ENCODE assay signal across 29 cellular contexts in the genomic region with DNA sequence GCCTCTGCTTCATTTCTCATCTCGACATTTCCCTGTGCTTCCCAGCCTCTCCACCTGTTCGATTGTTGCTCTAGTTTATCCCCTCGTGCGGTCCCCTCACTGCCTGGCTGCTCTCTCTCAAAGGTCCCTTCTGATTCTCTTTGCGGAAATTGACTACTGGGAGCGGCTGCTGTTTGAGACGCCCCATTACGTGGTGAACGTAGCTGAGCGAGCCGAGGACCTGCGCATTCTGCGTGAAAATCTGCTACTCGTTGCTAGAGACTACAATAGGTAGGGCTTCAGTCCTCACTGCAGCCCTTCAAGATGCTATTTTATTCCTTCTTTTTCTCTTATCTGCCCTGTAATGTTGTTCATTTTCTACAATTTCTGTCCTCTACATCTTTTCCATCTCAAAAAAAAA. TPM values are rescaled to one million over a fixed set of nuclear protein-coding genes. Genes with fewer than 3 reads are reported as not detected.
"Had no signal": no experiment of that assay in that cellular context is flagged by ENCODE, and none has a peak within 500 bp of the region (broad histone marks: within the 10 kb centered on the region; RNA-seq: fewer than 3 reads in every experiment).

No MANE protein-coding gene starts in this region.

- H3K9me3 Mint-ChIP-seq: immature natural killer cell; mesothelial cell of epicardium; naive B cell; natural killer cell; stimulated activated naive B cell treated with anti-CD40 and anti-IgM and Interleukin-4, amounts not matched to agents 10 μg/mL and 1 μg/mL and 100 μg/mL, for 72 hours had no signal

- H3K4me1 ChIP-seq: heart left ventricle, left ventricle myocardium inferior, pancreas, psoas muscle, stomach, tibial artery, upper lobe of right lung had no signal

- H3K36me3 Mint-ChIP-seq: immature natural killer cell; mesothelial cell of epicardium; naive B cell; natural killer cell; stimulated activated naive B cell treated with anti-CD40 and anti-IgM and Interleukin-4, amounts not matched to agents 10 μg/mL and 1 μg/mL and 100 μg/mL, for 72 hours had no signal

- H3K4me1 Mint-ChIP-seq: immature natural killer cell; naive B cell; natural killer cell; stimulated activated naive B cell treated with anti-CD40 and anti-IgM and Interleukin-4, amounts not matched to agents 10 μg/mL and 1 μg/mL and 100 μg/mL, for 72 hours had no signal

- H3K9me3 ChIP-seq: heart left ventricle, left ventricle myocardium inferior, pancreas, psoas muscle, stomach, thoracic aorta, tibial artery, upper lobe of right lung had no signal

- H3K27me3 ChIP-seq: heart left ventricle, pancreas, upper lobe of right lung had no signal

- DNase-seq: heart left ventricle; hypothalamus; immature natural killer cell; islet precursor cell; left ventricle myocardium inferior; mesendoderm; naive B cell; natural killer cell; nephron progenitor cell; nucleus accumbens; pancreas; psoas muscle; stimulated activated CD4-positive, alpha-beta T cell treated with anti-CD3 and anti-CD28 coated beads, Interleukin-12 subunit alpha, Interleukin-12 subunit beta, amount 100 ng/mL, for 4 hours; stimulated activated CD4-positive, alpha-beta T cell treated with anti-CD3 and anti-CD28 coated beads, Interleukin-15, amount 100 ng/mL, for 24 hours; stimulated activated CD4-positive, alpha-beta T cell treated with anti-CD3 and anti-CD28 coated beads, Interleukin-2, amount 100 ng/mL, for 24 hours; stimulated activated CD4-positive, alpha-beta T cell treated with anti-CD3 and anti-CD28 coated beads, Interleukin-4, amount 100 ng/mL, for 1 hour; stimulated activated naive B cell treated with anti-CD40 and anti-IgM and Interleukin-4, amounts not matched to agents 10 μg/mL and 1 μg/mL and 100 μg/mL, for 72 hours; stimulated activated naive CD8-positive, alpha-beta T cell treated with anti-CD3 and anti-CD28 coated beads, Interleukin-15, Interleukin-2, amounts not matched to agents 100 U/mL and 50 U/mL, for 24 hours; stomach; tibial artery; trophoblast cell; upper lobe of right lung had no signal

- ATAC-seq: heart left ventricle; natural killer cell; pancreas; psoas muscle; sciatic nerve; stimulated activated naive B cell treated with anti-CD40 and anti-IgM and Interleukin-4, amounts not matched to agents 10 μg/mL and 1 μg/mL and 100 μg/mL, for 72 hours; stimulated activated naive CD8-positive, alpha-beta T cell treated with anti-CD3 and anti-CD28 coated beads, Interleukin-15, Interleukin-2, amounts not matched to agents 100 U/mL and 50 U/mL, for 24 hours; upper lobe of right lung had no signal

- H3K27ac ChIP-seq: heart left ventricle, left ventricle myocardium inferior, pancreas, psoas muscle, skin epidermis, stomach, thoracic aorta, tibial artery, upper lobe of right lung had no signal

- H3K4me3 Mint-ChIP-seq: immature natural killer cell; mesothelial cell of epicardium; naive B cell; natural killer cell; nephron progenitor cell; stimulated activated naive B cell treated with anti-CD40 and anti-IgM and Interleukin-4, amounts not matched to agents 10 μg/mL and 1 μg/mL and 100 μg/mL, for 72 hours had no signal

- FAIRE-seq: pancreas, urothelium cell line had no signal

- H3K4me3 ChIP-seq: heart left ventricle, left ventricle myocardium inferior, lung, pancreas, psoas muscle, skin epidermis, stomach, thoracic aorta, tibial artery, upper lobe of right lung had no signal

- H3K36me3 ChIP-seq: heart left ventricle, left ventricle myocardium inferior, pancreas, stomach, thoracic aorta, tibial artery, upper lobe of right lung had no signal

- H3K27ac Mint-ChIP-seq: immature natural killer cell; mesothelial cell of epicardium; natural killer cell; nephron progenitor cell; stimulated activated naive B cell treated with anti-CD40 and anti-IgM and Interleukin-4, amounts not matched to agents 10 μg/mL and 1 μg/mL and 100 μg/mL, for 72 hours had no signal

RNA-seq across cellular contexts. Expression of gene EFNB3, which starts 52.0 kb away (rescaled TPM):
- total RNA-seq: left ventricle myocardium inferior, mononuclear cell, natural killer cell, thoracic aorta had no signal
- polyA plus RNA-seq: immature natural killer cell had no signal
